ENCODE assay signal across 8 cellular contexts in the genomic region with DNA sequence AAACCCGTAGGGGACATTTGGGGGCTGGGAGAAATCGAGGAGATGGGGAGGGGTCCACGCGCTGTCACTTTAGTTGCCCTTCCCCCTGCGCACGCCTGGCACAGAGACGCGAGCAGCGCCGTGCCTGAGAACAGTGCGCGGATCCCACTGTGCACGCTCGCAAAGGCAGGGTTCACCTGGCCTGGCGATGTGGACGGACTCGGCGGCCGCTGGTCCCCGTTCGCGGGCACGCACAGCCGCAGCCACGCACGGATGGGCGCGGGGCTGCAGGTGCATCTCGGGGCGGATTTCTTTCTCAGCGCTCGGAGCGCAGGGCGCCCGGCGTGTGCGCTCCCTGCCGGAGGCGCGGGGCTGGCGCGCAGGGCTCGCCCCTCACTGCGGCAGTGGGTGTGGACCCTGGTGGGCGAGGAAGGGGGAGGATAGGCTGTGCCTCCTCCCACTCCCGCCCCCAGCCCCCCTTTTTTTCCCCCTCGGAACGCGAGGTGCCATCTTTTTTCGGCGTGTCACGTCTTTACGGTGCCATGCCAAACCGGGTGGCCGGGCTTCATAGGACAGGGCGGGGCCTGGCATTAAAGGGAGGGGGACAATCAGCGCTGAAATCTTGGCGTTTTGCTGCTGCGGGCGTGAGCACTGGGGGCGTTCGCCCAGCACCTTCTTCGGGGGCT.
DNase-seq lines count a peak whose midpoint lies in the region; ATAC-seq lines count a peak whose summit lies in the region.

No MANE protein-coding gene starts in this region.

- in situ Hi-C loops in T47D (cut with HindIII; ENCODE audit: low pct_unique_long_range_greater_than_20kb, low sequenced_read_pairs), result no loop called here

- H3K9ac ChIP-seq in NT2/D1 (ENCODE audit: insufficient read length, low read depth), result peak overlapping the region; percentile 21

- peak overlapping the region; percentile 59 for H3K27ac Mint-ChIP-seq in stimulated activated naive B cell treated with anti-CD40 and anti-IgM and Interleukin-4, amounts not matched to agents 10 μg/mL and 1 μg/mL and 100 μg/mL, for 72 hours

- peak overlapping the region; percentile 83 to 90 for H3K4me3 Mint-ChIP-seq in stimulated activated naive B cell treated with anti-CD40 and anti-IgM and Interleukin-4, amounts not matched to agents 10 μg/mL and 1 μg/mL and 100 μg/mL, for 72 hours

- H3K27me3 ChIP-seq in NT2/D1 (ENCODE audit: insufficient read depth, insufficient read length), result peaks cover 72% of the 10 kb centered on the region

- H3K36me3 Mint-ChIP-seq in stimulated activated naive B cell treated with anti-CD40 and anti-IgM and Interleukin-4, amounts not matched to agents 10 μg/mL and 1 μg/mL and 100 μg/mL, for 72 hours, result no peaks in the 10 kb centered on the region

- DNase-seq in NCI-H82 (lab: John Stamatoyannopoulos, UW) (peak; percentile 53), NCI-H82 treated with DMSO at 0.1 percent for 48 hours (lab: John Stamatoyannopoulos, UW; ENCODE audit: unreplicated experiment) (no peak), NT2/D1 (ENCODE audit: low read depth, low spot score) (no peak), T47D (ENCODE audit: low read depth in 1 of 2, low spot score in 1 of 2) (peak; percentile 60 to 69), kidney tubule cell (ENCODE audit: low spot score) (peak; percentile 18), COLO829 (ENCODE audit: low spot score) (no peak), foreskin melanocyte (no peak)
- peak; percentile 18 for DNase-seq in stimulated activated naive B cell treated with anti-CD40 and anti-IgM and Interleukin-4, amounts not matched to agents 10 μg/mL and 1 μg/mL and 100 μg/mL, for 72 hours

- peaks cover 48 to 67% of the 10 kb centered on the region in 2 donors for H3K27me3 Mint-ChIP-seq in stimulated activated naive B cell treated with anti-CD40 and anti-IgM and Interleukin-4, amounts not matched to agents 10 μg/mL and 1 μg/mL and 100 μg/mL, for 72 hours

- ATAC-seq in stimulated activated naive B cell treated with anti-CD40 and anti-IgM and Interleukin-4, amounts not matched to agents 10 μg/mL and 1 μg/mL and 100 μg/mL, for 72 hours (replicated peaks), result no peak

- H3K9me3 ChIP-seq in NT2/D1 (ENCODE audit: insufficient read depth, low read length), result no peaks in the 10 kb centered on the region

- H3K4me3 ChIP-seq in NT2/D1 (ENCODE audit: insufficient read length, low read depth), result peak overlapping the region; percentile 49

- H3K4me1 Mint-ChIP-seq in stimulated activated naive B cell treated with anti-CD40 and anti-IgM and Interleukin-4, amounts not matched to agents 10 μg/mL and 1 μg/mL and 100 μg/mL, for 72 hours, result peaks cover 9 to 33% of the 10 kb centered on the region in 2 donors

- no peaks in the 10 kb centered on the region for H3K36me3 ChIP-seq in NT2/D1 (ENCODE audit: insufficient read depth, insufficient read length, low read length)

- no peaks in the 10 kb centered on the region for H3K9me3 Mint-ChIP-seq in stimulated activated naive B cell treated with anti-CD40 and anti-IgM and Interleukin-4, amounts not matched to agents 10 μg/mL and 1 μg/mL and 100 μg/mL, for 72 hours

- peaks cover 7% of the 10 kb centered on the region for H3K4me1 ChIP-seq in NT2/D1 (ENCODE audit: insufficient read depth, insufficient read length)

Comparison
In these comparisons a context has a peak if more than half of its experiments do, and no peak if none do; other contexts are left out.
1. DNase-seq: peak in NCI-H82 (single experiment), T47D (2 of 2), kidney tubule cell (single experiment) and stimulated activated naive B cell treated with anti-CD40 and anti-IgM and Interleukin-4, amounts not matched to agents 10 μg/mL and 1 μg/mL and 100 μg/mL, for 72 hours (single experiment); none in NCI-H82 treated with DMSO at 0.1 percent for 48 hours (single experiment), NT2/D1 (single experiment), COLO829 (single experiment) and foreskin melanocyte (single experiment).